In the genomic region with DNA sequence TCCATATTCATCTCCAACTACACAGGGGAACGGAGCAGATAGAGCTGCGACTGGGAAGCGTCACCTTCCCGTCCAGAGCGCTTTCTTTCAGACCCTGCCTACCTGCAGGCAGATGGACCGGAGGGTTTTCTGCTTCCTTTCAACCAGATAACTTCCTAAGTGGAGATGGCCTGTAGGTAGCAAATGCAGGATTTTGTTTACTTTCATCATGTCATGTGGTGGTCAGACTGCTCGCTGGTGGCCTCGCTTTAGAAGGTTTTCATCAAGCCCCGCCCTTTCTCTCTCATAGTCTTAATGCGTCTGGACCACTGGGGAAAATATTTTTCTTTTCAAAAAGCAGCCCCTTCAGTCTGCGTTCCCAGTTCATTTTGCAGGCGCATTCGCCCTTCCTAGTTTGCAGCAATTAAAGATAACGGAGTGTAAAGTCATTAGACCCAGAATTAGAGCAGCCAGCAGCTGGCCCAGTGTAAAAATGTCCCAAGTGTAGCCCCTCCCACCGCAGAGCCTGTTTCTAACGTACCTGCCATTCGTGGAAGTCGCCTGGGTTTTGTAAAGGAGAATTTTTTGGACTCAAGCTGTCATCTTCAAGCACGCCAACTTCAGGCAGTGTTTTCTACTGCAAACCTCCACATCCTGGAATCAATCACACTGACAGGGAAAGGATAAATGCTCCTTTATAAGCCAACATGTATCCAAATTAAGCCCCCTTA, we compare ENCODE assay signal across 26 cellular contexts.
DNase-seq lines count a peak whose midpoint lies in the region; ATAC-seq, FAIRE-seq and TF ChIP-seq lines count a peak whose summit lies in the region.
"Had no signal": no experiment of that assay in that cellular context is flagged by ENCODE, and none has a peak within 500 bp of the region (broad histone marks: within the 10 kb centered on the region; RNA-seq: fewer than 3 reads in every experiment).

No MANE protein-coding gene starts in this region.

- no TSS peak for BruUV-seq in HepG2 (replicated peaks; lab: Mats Ljungman, UMichigan)

- POLR2A ChIA-PET in HepG2 (lab: Yijun Ruan, JAX) = no interaction called here

- no peaks in the 10 kb centered on the region for H4K20me1 ChIP-seq in HepG2 (ENCODE audit: insufficient read depth, low read length)

- no peak overlapping the region for H3K9ac ChIP-seq in HepG2 (ENCODE audit: insufficient read depth, low read depth, low read length)
- H3K9ac ChIP-seq: BLaER1, KMS-11 had no signal

- in situ Hi-C loops in HepG2 (cut with HindIII; ENCODE audit: extremely low pct_ligation_motif_present, low pct_unique_long_range_greater_than_20kb) = no loop called here

- peaks cover 7% of the 10 kb centered on the region; the same call in 1 of the 2 replicates for H3K4me1 ChIP-seq in HepG2 (ENCODE audit: insufficient read depth, low read length)
- peaks cover 12% of the 10 kb centered on the region for H3K4me1 ChIP-seq in psoas muscle
- H3K4me1 ChIP-seq in SJCRH30 = no peaks in the 10 kb centered on the region

- TF ChIP-seq EP300 in HepG2 (IDR thresholded peaks at IDR 0.05; ENCODE audit: low read depth in 2 of 2, low read length in 2 of 2) (no peak), HepG2 (CRISPR knock-in tag; IDR thresholded peaks at IDR 0.05; ENCODE audit: borderline replicate concordance) (no peak)

- H3K36me3 ChIP-seq in HepG2 (replicated peaks in 1 of 2; ENCODE audit: control insufficient read depth in 1 of 2, insufficient read depth in 2 of 2, low read length in 2 of 2) (peaks cover 12 to 48% of the 10 kb centered on the region in 2 experiments), psoas muscle (ENCODE audit: insufficient read depth in 1 of 2, low read depth in 1 of 2) (peaks cover 2 to 33% of the 10 kb centered on the region in 2 donors), SJCRH30 (0 out of 2 replicates have a peak, but pooled peaks cover 5% of the 10 kb centered on the region)

- H3K27ac ChIP-seq in caudate nucleus (ENCODE audit: low read depth, low read length) (peak overlapping the region; percentile 52), HepG2 (ENCODE audit: extremely low read length, insufficient read depth, low read length) (no peak overlapping the region), psoas muscle (no peak overlapping the region), SJCRH30 (no peak overlapping the region)
- H3K27ac ChIP-seq: BLaER1, gastrocnemius medialis, KMS-11, left lung, PC-9, skin epidermis, tibial nerve had no signal

- H2AFZ ChIP-seq in HepG2 (ENCODE audit: low read length) = no peak overlapping the region
- H2AFZ ChIP-seq: PC-9 had no signal

- DNase-seq in Right ventricle myocardium superior (peak; percentile 42), Right ventricle myocardium inferior (ENCODE audit: missing footprints) (no peak), caudate nucleus (lab: John Stamatoyannopoulos, UW) (peak in 2 of 61 donors; percentile 35 to 62), HepG2 (ENCODE audit: low spot score) (no peak), psoas muscle (no peak), SJCRH30 (no peak)
- DNase-seq: amygdala; DMS79; gastrocnemius medialis; GDM1; hippocampal formation; left lung; NCI-H1436 treated with DMSO at 0.1 percent for 48 hours; NCI-H2107; NCI-H510A treated with DMSO at 0.1 percent for 48 hours; NK-92 treated with Interleukin-12 subunit alpha and Interleukin-12 subunit beta, amount 100 ng/mL, for 24 hours; nucleus accumbens; PC-9; SHP77 treated with DMSO at 0.1 percent for 48 hours had no signal

- H3K9me3 ChIP-seq in HepG2 (ENCODE audit: low read length) (no peaks in the 10 kb centered on the region), psoas muscle (no peaks in the 10 kb centered on the region), SJCRH30 (replicated peaks) (no peaks in the 10 kb centered on the region)
- H3K9me3 ChIP-seq: BLaER1, gastrocnemius medialis, left lung, tibial nerve had no signal

- no peak for FAIRE-seq in HepG2 (lab: Jason Lieb, UNC)
- FAIRE-seq: GM19239 had no signal

- no peak for TF ChIP-seq RAD21 in HepG2 (CRISPR knock-in tag; IDR thresholded peaks at IDR 0.05)

- H3K4me3 ChIP-seq in HepG2 (replicated peaks in 1 of 3; ENCODE audit: insufficient read depth in 1 of 3, low read depth in 2 of 3, low read length in 3 of 3) = no peak overlapping the region
- H3K4me3 ChIP-seq in psoas muscle = no peak overlapping the region
- H3K4me3 ChIP-seq in SJCRH30 = no peak overlapping the region
- H3K4me3 ChIP-seq: BLaER1, gastrocnemius medialis, left lung, PC-9, skin epidermis, tibial nerve had no signal

- 95% methylated on average over 19 of the region's 19 CpGs for WGBS in HepG2 (ENCODE audit: low lambda C conversion rate)
- 86 to 87% (median 87%) methylated on average over 19 of the region's 19 CpGs for WGBS in psoas muscle, 3 donors

- intact Hi-C loops in Right ventricle myocardium superior (cut with DNase I) (loop anchor here (5.0 kb wide), 1 partner anchor 67 kb away; a partner anchor contains a TSS), Right ventricle myocardium inferior (cut with DNase I) (loop anchor here (2.0 kb wide), 1 partner anchor 64 kb away; no protein-coding TSS in a partner anchor), HepG2 (cut with micrococcal nuclease; ENCODE audit: unreplicated experiment) (no loop called here), psoas muscle (cut with DNase I) (no loop called here)

- no peaks in the 10 kb centered on the region for H3K79me2 ChIP-seq in HepG2 (ENCODE audit: insufficient read depth, low read length)

- CTCF ChIA-PET in HepG2 (lab: Yijun Ruan, JAX; ENCODE audit: low intra/inter-chr PET ratio, low total read pairs) = no interaction called here

- TF ChIP-seq CTCF in HepG2 (CRISPR knock-in tag; IDR thresholded peaks at IDR 0.05) (no peak), psoas muscle (IDR thresholded peaks at IDR 0.05) (no peak)

- H3K27me3 ChIP-seq in HepG2 (ENCODE audit: control insufficient read depth in 1 of 2, insufficient read depth in 2 of 2, low read length in 2 of 2) = no peaks in the 10 kb centered on the region
- no peaks in the 10 kb centered on the region for H3K27me3 ChIP-seq in psoas muscle (ENCODE audit: insufficient read depth in 3 of 3, low read length in 2 of 3)
- no peaks in the 10 kb centered on the region for H3K27me3 ChIP-seq in SJCRH30

- H3K4me2 ChIP-seq in HepG2 (ENCODE audit: low read depth, low read length) = no peak overlapping the region
- H3K4me2 ChIP-seq: KMS-11, PC-9 had no signal

- no peak for TF ChIP-seq POLR2A in HepG2 (IDR thresholded peaks at IDR 0.05; ENCODE audit: insufficient read depth in 1 of 2, low read depth in 2 of 2, low read length in 2 of 2)

- ATAC-seq in Right ventricle myocardium superior (ENCODE audit: poor library complexity) (peak; percentile 26), Right ventricle myocardium inferior (no peak), HepG2 (no peak), psoas muscle (no peak), GM21786 (IDR thresholded peaks at IDR 0.05; ENCODE audit: unreplicated experiment) (no peak)
- ATAC-seq: gastrocnemius medialis, left lung, WTC11 had no signal

TF ChIP-seq in HepG2, 621 proteins besides CTCF, POLR2A, EP300 and RAD21:
- TF ChIP-seq KDM2A (CRISPR knock-in tag; IDR thresholded peaks at IDR 0.05; ENCODE audit: borderline replicate concordance, low read depth) = no peak
- TF ChIP-seq RBM22 (optimal IDR thresholded peaks at IDR 0.05; ENCODE audit: low read length) = peak; percentile 51

Comparison
In these comparisons a context has a peak if more than half of its experiments do, and no peak if none do; other contexts are left out.
1. intact Hi-C loops: an anchor here in Right ventricle myocardium superior (5.0 kb wide) and Right ventricle myocardium inferior (2.0 kb wide); none called in HepG2 and psoas muscle.